ENCODE assay signal across 9 cellular contexts in the genomic region with DNA sequence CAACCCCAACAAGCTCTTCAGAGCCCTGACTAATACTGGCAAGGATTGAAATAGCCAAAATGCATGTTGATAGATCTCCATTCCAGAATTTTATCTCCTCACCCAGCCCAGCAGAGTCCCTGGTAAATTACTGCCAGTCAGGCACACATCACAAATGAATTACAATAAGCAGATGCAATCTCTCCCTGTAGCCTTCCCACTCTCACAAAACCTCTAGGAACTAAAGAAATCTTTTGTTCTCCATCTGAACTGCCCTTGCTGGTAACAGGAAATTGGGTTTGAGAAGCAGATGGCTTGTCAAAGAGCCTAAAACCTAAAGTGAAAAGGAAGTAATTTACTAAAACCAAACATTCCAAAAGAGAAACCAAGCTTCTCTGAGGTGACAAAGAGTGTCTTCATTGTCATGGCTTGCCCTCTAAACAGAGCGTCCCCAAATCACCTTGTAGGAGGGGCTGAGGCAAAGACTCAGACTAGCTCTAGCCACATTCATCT.
DNase-seq lines count a peak whose midpoint lies in the region; ATAC-seq and TF ChIP-seq lines count a peak whose summit lies in the region.
"Had no signal": no experiment of that assay in that cellular context is flagged by ENCODE, and none has a peak within 500 bp of the region (broad histone marks: within the 10 kb centered on the region; RNA-seq: fewer than 3 reads in every experiment).

No MANE protein-coding gene starts in this region.

- no peak for DNase-seq in activated T-cell treated with anti-CD3 and anti-CD28 coated beads, Interleukin-2, amount 50 U/mL, for 24 hours
- DNase-seq in activated T-cell treated with anti-CD3 and anti-CD28 coated beads, Interleukin-2, amount 50 U/mL, for 48 hours = no peak
- DNase-seq in central memory CD8-positive, alpha-beta T cell (ENCODE audit: low spot score in 2 of 2) = no peak
- no peak for DNase-seq in stimulated activated naive B cell treated with anti-CD40 and anti-IgM and Interleukin-4, amounts not matched to agents 10 μg/mL and 1 μg/mL and 100 μg/mL, for 72 hours
- no peak for DNase-seq in stimulated activated CD4-positive, alpha-beta T cell treated with anti-CD3 and anti-CD28 coated beads, Interleukin-4, amount 100 ng/mL, for 1 hour
- DNase-seq in NK-92 (lab: John Stamatoyannopoulos, UW; ENCODE audit: unreplicated experiment) = no peak

- TF ChIP-seq CTCF in Loucy (conservative IDR thresholded peaks at IDR 0.05; ENCODE audit: low read length) = no peak

- H4K20me1 ChIP-seq in Loucy (ENCODE audit: insufficient read depth, low read length, poor library complexity, severe bottlenecking) = peaks cover 10% of the 10 kb centered on the region

- no peaks in the 10 kb centered on the region for H3K9me3 Mint-ChIP-seq in activated T-cell treated with anti-CD3 and anti-CD28 coated beads, Interleukin-2, amount 50 U/mL, for 24 hours
- H3K9me3 Mint-ChIP-seq in central memory CD8-positive, alpha-beta T cell = no peaks in the 10 kb centered on the region
- H3K9me3 Mint-ChIP-seq in stimulated activated naive B cell treated with anti-CD40 and anti-IgM and Interleukin-4, amounts not matched to agents 10 μg/mL and 1 μg/mL and 100 μg/mL, for 72 hours = no peaks in the 10 kb centered on the region

- peaks cover 35% of the 10 kb centered on the region for H3K4me1 Mint-ChIP-seq in activated T-cell treated with anti-CD3 and anti-CD28 coated beads, Interleukin-2, amount 50 U/mL, for 24 hours (ENCODE audit: low read depth)
- peaks cover 30% of the 10 kb centered on the region for H3K4me1 Mint-ChIP-seq in central memory CD8-positive, alpha-beta T cell
- H3K4me1 Mint-ChIP-seq in stimulated activated naive B cell treated with anti-CD40 and anti-IgM and Interleukin-4, amounts not matched to agents 10 μg/mL and 1 μg/mL and 100 μg/mL, for 72 hours = peaks cover 10 to 20% of the 10 kb centered on the region in 2 donors

- H3K4me2 ChIP-seq in Loucy (ENCODE audit: low read depth, low read length, poor library complexity, severe bottlenecking) = peak overlapping the region; percentile 66

- peaks cover 2% of the 10 kb centered on the region for H3K36me3 Mint-ChIP-seq in activated T-cell treated with anti-CD3 and anti-CD28 coated beads, Interleukin-2, amount 50 U/mL, for 24 hours (ENCODE audit: low read depth)
- H3K36me3 Mint-ChIP-seq in central memory CD8-positive, alpha-beta T cell (ENCODE audit: insufficient read depth) = peaks cover 9% of the 10 kb centered on the region
- H3K36me3 Mint-ChIP-seq in stimulated activated naive B cell treated with anti-CD40 and anti-IgM and Interleukin-4, amounts not matched to agents 10 μg/mL and 1 μg/mL and 100 μg/mL, for 72 hours = peaks cover 4 to 6% of the 10 kb centered on the region in 2 donors

- ATAC-seq in central memory CD8-positive, alpha-beta T cell (replicated peaks; ENCODE audit: extremely low read depth, poor library complexity, severe bottlenecking) = peak; percentile 58
- peak; percentile 34 to 57 for ATAC-seq in stimulated activated naive B cell treated with anti-CD40 and anti-IgM and Interleukin-4, amounts not matched to agents 10 μg/mL and 1 μg/mL and 100 μg/mL, for 72 hours (replicated peaks)
- ATAC-seq in HG02884 (IDR thresholded peaks at IDR 0.05; ENCODE audit: unreplicated experiment) = no peak
- ATAC-seq: esophagus mucosa had no signal

- H2AFZ ChIP-seq in Loucy (ENCODE audit: low read length) = no peak overlapping the region

- peaks cover 28% of the 10 kb centered on the region for H3K4me1 ChIP-seq in Loucy (ENCODE audit: insufficient read depth, low read length, poor library complexity, severe bottlenecking)

- no peak overlapping the region for H3K4me3 Mint-ChIP-seq in activated T-cell treated with anti-CD3 and anti-CD28 coated beads, Interleukin-2, amount 50 U/mL, for 24 hours
- no peak overlapping the region for H3K4me3 Mint-ChIP-seq in central memory CD8-positive, alpha-beta T cell
- H3K4me3 Mint-ChIP-seq in stimulated activated naive B cell treated with anti-CD40 and anti-IgM and Interleukin-4, amounts not matched to agents 10 μg/mL and 1 μg/mL and 100 μg/mL, for 72 hours = no peak overlapping the region

- H3K4me3 ChIP-seq in Loucy (ENCODE audit: low read length, poor library complexity, severe bottlenecking) = peak overlapping the region; percentile 52

- H3K36me3 ChIP-seq in Loucy (ENCODE audit: insufficient read depth, low read length) = no peaks in the 10 kb centered on the region

- peaks cover 76% of the 10 kb centered on the region for H3K79me2 ChIP-seq in Loucy (ENCODE audit: insufficient read depth, low read length)

- peaks cover 3% of the 10 kb centered on the region; the same call in 1 of the 2 replicates for H3F3A ChIP-seq in Loucy (ENCODE audit: low read depth)

- H3K9ac ChIP-seq in Loucy (ENCODE audit: low read depth, low read length, poor library complexity, severe bottlenecking) = peak overlapping the region; percentile 29

- peak overlapping the region; percentile 83 for H3K27ac Mint-ChIP-seq in activated T-cell treated with anti-CD3 and anti-CD28 coated beads, Interleukin-2, amount 50 U/mL, for 24 hours
- H3K27ac Mint-ChIP-seq in central memory CD8-positive, alpha-beta T cell (ENCODE audit: low read depth) = peak overlapping the region; percentile 63
- no peak overlapping the region for H3K27ac Mint-ChIP-seq in stimulated activated naive B cell treated with anti-CD40 and anti-IgM and Interleukin-4, amounts not matched to agents 10 μg/mL and 1 μg/mL and 100 μg/mL, for 72 hours

- no peaks in the 10 kb centered on the region for H3K9me2 ChIP-seq in Loucy (replicated peaks; ENCODE audit: low read depth, low read length)

- no peaks in the 10 kb centered on the region for H3K27me3 Mint-ChIP-seq in activated T-cell treated with anti-CD3 and anti-CD28 coated beads, Interleukin-2, amount 50 U/mL, for 24 hours
- no peaks in the 10 kb centered on the region for H3K27me3 Mint-ChIP-seq in central memory CD8-positive, alpha-beta T cell
- no peaks in the 10 kb centered on the region for H3K27me3 Mint-ChIP-seq in stimulated activated naive B cell treated with anti-CD40 and anti-IgM and Interleukin-4, amounts not matched to agents 10 μg/mL and 1 μg/mL and 100 μg/mL, for 72 hours

- no peaks in the 10 kb centered on the region for H3K27me3 ChIP-seq in Loucy (ENCODE audit: insufficient read depth, low read length, poor library complexity, severe bottlenecking)

- H3K9me3 ChIP-seq in Loucy (ENCODE audit: insufficient read depth, low read depth, low read length) = no peaks in the 10 kb centered on the region
